Comparison of ENCODE assay signal across 10 cellular contexts in genomic region chr11:3836903-3837302, GRCh38.
DNase-seq lines count a peak whose midpoint lies in the region; ATAC-seq lines count a peak whose summit lies in the region.
"Had no signal": no experiment of that assay in that cellular context is flagged by ENCODE, and none has a peak within 500 bp of the region (broad histone marks: within the 10 kb centered on the region; RNA-seq: fewer than 3 reads in every experiment).

No MANE protein-coding gene starts in this region.

- no peak for ATAC-seq in HG02970 (IDR thresholded peaks at IDR 0.05; ENCODE audit: low FRiP score, unreplicated experiment)

- DNase-seq in stimulated activated CD4-positive, alpha-beta T cell treated with anti-CD3 and anti-CD28 coated beads, Interleukin-12 subunit alpha, Interleukin-12 subunit beta, amount 100 ng/mL, for 4 hours: peak; percentile 43
- DNase-seq in stimulated activated CD4-positive, alpha-beta T cell treated with anti-CD3 and anti-CD28 coated beads, Interleukin-2, amount 100 ng/mL, for 48 hours: no peak
- peak; percentile 82 for DNase-seq in activated effector memory CD4-positive, alpha-beta T cell treated with anti-CD3 and anti-CD28 coated beads, Interleukin-2, amount 50 U/mL, for 16 hours
- DNase-seq in medulla oblongata (ENCODE audit: extremely low spot score) (peak; percentile 55), cerebellar cortex (ENCODE audit: low spot score) (no peak), kidney glomerular epithelial cell (lab: John Stamatoyannopoulos, UW) (no peak), COLO668 (lab: John Stamatoyannopoulos, UW; ENCODE audit: unreplicated experiment) (no peak)
- DNase-seq: amniotic stem cell, NCI-H1105 treated with DMSO at 0.1 percent for 48 hours had no signal

Comparison
In these comparisons a context has a peak if more than half of its experiments do, and no peak if none do; other contexts are left out.
1. DNase-seq: peak in stimulated activated CD4-positive, alpha-beta T cell treated with anti-CD3 and anti-CD28 coated beads, Interleukin-12 subunit alpha, Interleukin-12 subunit beta, amount 100 ng/mL, for 4 hours (single experiment), activated effector memory CD4-positive, alpha-beta T cell treated with anti-CD3 and anti-CD28 coated beads, Interleukin-2, amount 50 U/mL, for 16 hours (single experiment) and medulla oblongata (single experiment); none in stimulated activated CD4-positive, alpha-beta T cell treated with anti-CD3 and anti-CD28 coated beads, Interleukin-2, amount 100 ng/mL, for 48 hours (0 of 2), cerebellar cortex (single experiment), kidney glomerular epithelial cell (single experiment) and COLO668 (single experiment).